1 cellular context compared by ENCODE assay signal in the genomic region with DNA sequence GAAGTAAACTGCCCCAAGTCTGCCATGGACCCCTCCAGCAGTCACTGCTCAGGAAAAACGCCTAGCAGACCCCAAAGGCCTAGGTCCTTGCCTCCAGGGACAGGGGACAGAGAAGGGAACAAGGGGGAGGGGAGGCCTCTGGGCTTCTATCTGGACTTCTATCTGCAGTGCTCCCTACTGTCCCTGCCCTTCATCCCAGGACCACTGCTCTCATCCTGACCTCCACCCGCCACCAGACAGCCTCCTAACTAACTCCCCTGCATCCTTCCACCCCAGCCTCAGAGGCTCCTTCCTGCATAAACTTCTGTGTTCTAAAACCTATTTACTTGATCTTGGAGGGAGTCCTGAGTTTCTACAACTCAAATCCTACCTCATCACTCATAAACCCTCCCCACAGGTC.
TF ChIP-seq lines count a peak whose summit lies in the region.

No MANE protein-coding gene starts in this region.

TF ChIP-seq in K562, 482 proteins besides CTCF, POLR2A, EP300 and RAD21:
- TF ChIP-seq ZNF263 (CRISPR knock-in tag; IDR thresholded peaks at IDR 0.05; ENCODE audit: borderline replicate concordance) (peak; percentile 70; the same call in 1 of the 2 replicates), PHF21A (IDR thresholded peaks at IDR 0.05; ENCODE audit: borderline replicate concordance, low read depth) (no peak)
